In genomic region chr15:66413555-66413954, GRCh38 we compare ENCODE assay signal across 2 cellular contexts.
TF ChIP-seq lines count a peak whose summit lies in the region.

No MANE protein-coding gene starts in this region.

TF ChIP-seq in HEK293, 187 proteins besides CTCF, POLR2A, EP300 and RAD21:
- no peak for TF ChIP-seq ZNF391 (tag by site-specific recombination; IDR thresholded peaks at IDR 0.05; ENCODE audit: borderline replicate concordance, low read depth)
- peak; percentile 76 for TF ChIP-seq ZNF558 (tag by site-specific recombination; IDR thresholded peaks at IDR 0.05)

TF ChIP-seq in HepG2, 621 proteins besides CTCF, POLR2A, EP300 and RAD21:
- TF ChIP-seq PITX1 (CRISPR knock-in tag; IDR thresholded peaks at IDR 0.05) (no peak), ZSCAN22 (CRISPR knock-in tag; IDR thresholded peaks at IDR 0.05) (no peak), MYPOP (CRISPR knock-in tag; IDR thresholded peaks at IDR 0.05) (no peak), EHMT2 (IDR thresholded peaks at IDR 0.05; ENCODE audit: borderline replicate concordance, low read depth, low read length) (no peak), KDM4B (CRISPR knock-in tag; IDR thresholded peaks at IDR 0.05) (no peak), PAX8 (CRISPR knock-in tag; IDR thresholded peaks at IDR 0.05; ENCODE audit: borderline replicate concordance) (no peak), ZNF772 (CRISPR knock-in tag; IDR thresholded peaks at IDR 0.05) (no peak), ZBTB20 (CRISPR knock-in tag; IDR thresholded peaks at IDR 0.05; ENCODE audit: borderline replicate concordance, low read depth) (no peak), ZNF205 (CRISPR knock-in tag; IDR thresholded peaks at IDR 0.05) (no peak), ZNF382 (CRISPR knock-in tag; IDR thresholded peaks at IDR 0.05; ENCODE audit: borderline replicate concordance) (no peak), RBAK (CRISPR knock-in tag; IDR thresholded peaks at IDR 0.05) (no peak)
TF ChIP-seq in HepG2: peak in this region for 0.
